In genomic region chr6:144094731-144095133, GRCh38 we compare ENCODE assay signal across 8 cellular contexts. TPM values are rescaled to one million over a fixed set of nuclear protein-coding genes. Genes with fewer than 3 reads are reported as not detected.
A peak's percentile ranks its signal among the peaks of the same experiment; 100 is the strongest.
DNase-seq lines count a peak whose midpoint lies in the region; ATAC-seq and TF ChIP-seq lines count a peak whose summit lies in the region.

No MANE protein-coding gene starts in this region.

- no peaks in the 10 kb centered on the region for H3K27me3 ChIP-seq in GM06990 (replicated peaks; ENCODE audit: control insufficient read depth, insufficient read depth, low read length)
- H3K27me3 ChIP-seq in adrenal gland: no peaks in the 10 kb centered on the region
- H3K27me3 ChIP-seq in liver (ENCODE audit: control insufficient read depth in 4 of 4, insufficient read depth in 4 of 4, low read length in 3 of 4): no peaks in the 10 kb centered on the region
- no peaks in the 10 kb centered on the region for H3K27me3 ChIP-seq in upper lobe of left lung

- DNase-seq in GM06990 (ENCODE audit: extremely low read depth, insufficient read length): no peak
- DNase-seq in adrenal gland: no peak
- peak in 1 of 2 donors; percentile 35 for DNase-seq in upper lobe of left lung
- DNase-seq in DMS114 treated with DMSO at 0.1 percent for 48 hours (lab: John Stamatoyannopoulos, UW; ENCODE audit: unreplicated experiment): no peak
- DNase-seq in stimulated activated CD4-positive, alpha-beta T cell treated with anti-CD3 and anti-CD28 coated beads, Interleukin-4, amount 100 ng/mL, for 24 hours: no peak

- TF ChIP-seq POLR2A in adrenal gland (IDR thresholded peaks at IDR 0.05): no peak
- TF ChIP-seq POLR2A in upper lobe of left lung (IDR thresholded peaks at IDR 0.05): no peak

- ATAC-seq in HG03108 (IDR thresholded peaks at IDR 0.05; ENCODE audit: unreplicated experiment): peak; percentile 0
- peak in 1 of 2 donors; percentile 54 for ATAC-seq in upper lobe of left lung (ENCODE audit: low FRiP score in 2 of 2)
- ATAC-seq in HG02798 (IDR thresholded peaks at IDR 0.05; ENCODE audit: poor library complexity, unreplicated experiment): no peak

- no peaks in the 10 kb centered on the region; the same call in 1 of the 2 replicates for H3K36me3 ChIP-seq in GM06990 (ENCODE audit: control insufficient read depth, insufficient read depth, low read length)
- H3K36me3 ChIP-seq in adrenal gland (replicated peaks in 1 of 2): no peaks in the 10 kb centered on the region
- no peaks in the 10 kb centered on the region for H3K36me3 ChIP-seq in liver (ENCODE audit: control insufficient read depth in 4 of 4, insufficient read depth in 3 of 4, low read depth in 1 of 4, low read length in 3 of 4)
- H3K36me3 ChIP-seq in upper lobe of left lung: no peaks in the 10 kb centered on the region

- peak overlapping the region; percentile 78 for H3K4me3 ChIP-seq in GM06990 (replicated peaks; ENCODE audit: low read depth, low read length)
- H3K4me3 ChIP-seq in adrenal gland: peak overlapping the region; percentile 47 to 98 (median 70)
- H3K4me3 ChIP-seq in liver (ENCODE audit: low read depth in 1 of 3, low read length in 3 of 3): peak overlapping the region; percentile 80 to 90 (median 81)
- H3K4me3 ChIP-seq in upper lobe of left lung: peak overlapping the region; percentile 68 to 99 (median 88)

- TF ChIP-seq CTCF in GM06990 (IDR thresholded peaks at IDR 0.05; ENCODE audit: insufficient read depth, low read length, poor library complexity, severe bottlenecking) (no peak), adrenal gland (IDR thresholded peaks at IDR 0.05) (no peak), liver (IDR thresholded peaks at IDR 0.05; ENCODE audit: low read depth, low read length, missing input control) (no peak), upper lobe of left lung (IDR thresholded peaks at IDR 0.05) (no peak)

- TF ChIP-seq EP300 in upper lobe of left lung (IDR thresholded peaks at IDR 0.05): no peak

- H3K9ac ChIP-seq in liver (ENCODE audit: low read depth in 1 of 2, low read length in 2 of 2): peak overlapping the region; percentile 49 to 65

- whole genome bisulfite sequencing in adrenal gland, 4 donors: 1 to 2% (median 1%) methylated on average over 13 to 19 of the region's 19 CpGs
- WGBS in liver: 1% methylated on average over 19 of the region's 19 CpGs
- WGBS in upper lobe of left lung, 2 donors: 1 to 2% methylated on average over 13 to 19 of the region's 19 CpGs

- H3K9me3 ChIP-seq in adrenal gland (replicated peaks in 1 of 3) (no peaks in the 10 kb centered on the region), liver (ENCODE audit: control insufficient read depth in 4 of 4, low read length in 3 of 4) (no peaks in the 10 kb centered on the region), upper lobe of left lung (no peaks in the 10 kb centered on the region)

- intact Hi-C loops in adrenal gland (cut with DNase I): loop anchor here in 1 of 2 donors (5.0 kb wide), 1 partner anchor 123 kb away; no protein-coding TSS in a partner anchor

- peak overlapping the region; percentile 16 to 97 (median 74) for H3K27ac ChIP-seq in adrenal gland
- peak overlapping the region; percentile 56 to 65 for H3K27ac ChIP-seq in liver (ENCODE audit: low read depth in 1 of 2, low read length in 2 of 2)
- peak overlapping the region; percentile 84 to 96 (median 90) for H3K27ac ChIP-seq in upper lobe of left lung

- TF ChIP-seq RAD21 in liver (IDR thresholded peaks at IDR 0.05): no peak

- peaks cover 6 to 21% of the 10 kb centered on the region in 2 donors for H3K4me1 ChIP-seq in adrenal gland (replicated peaks in 1 of 2)
- H3K4me1 ChIP-seq in liver (ENCODE audit: control insufficient read depth in 4 of 4, insufficient read depth in 4 of 4, low read length in 3 of 4): peaks cover 4 to 21% (median 13%) of the 10 kb centered on the region in 4 donors
- H3K4me1 ChIP-seq in upper lobe of left lung: peaks cover 16 to 27% (median 18%) of the 10 kb centered on the region in 4 donors

TF ChIP-seq in liver, 16 proteins besides CTCF, POLR2A, EP300 and RAD21:
- TF ChIP-seq HNF4G (IDR thresholded peaks at IDR 0.05): no peak
- TF ChIP-seq REST (IDR thresholded peaks at IDR 0.05): no peak
- TF ChIP-seq FOXA2 (IDR thresholded peaks at IDR 0.05): no peak
- no peak for TF ChIP-seq NR2F2 (IDR thresholded peaks at IDR 0.05)
- TF ChIP-seq RXRA (IDR thresholded peaks at IDR 0.05): no peak
- no peak for TF ChIP-seq SP1 (IDR thresholded peaks at IDR 0.05)
- TF ChIP-seq JUND (IDR thresholded peaks at IDR 0.05): no peak

RNA-seq across cellular contexts. Expression of gene SF3B5, which starts 0.6 kb away (rescaled TPM):
- total RNA-seq in adrenal gland (100 to 1,000 TPM; 109 to 323 (median 179) TPM), liver (10 to 100 TPM; 51.8 to 63.1 TPM), upper lobe of left lung (100 to 1,000 TPM in 3 of 6 donors, 10 to 100 TPM in 3; 47.1 to 157 (median 96.9) TPM)
- polyA plus RNA-seq in adrenal gland (100 to 1,000 TPM; 118 to 182 (median 140) TPM), liver (100 to 1,000 TPM; 131 to 178 TPM)

RNA-seq across cellular contexts. Expression of gene STX11, which starts 55.6 kb away (rescaled TPM):
- total RNA-seq in adrenal gland: 10 to 100 TPM in 5 of 8 donors, 1 to 10 TPM in 3; 4.0 to 22.2 (median 13.8) TPM
- polyA plus RNA-seq in adrenal gland: 1 to 10 TPM; 2.7 to 4.8 (median 4.6) TPM
- total RNA-seq in liver: 1 to 10 TPM; 4.5 to 4.9 TPM
- 1 to 10 TPM; 1.3 to 2.2 TPM for polyA plus RNA-seq in liver
- 100 to 1,000 TPM in 1 of 6 donors, 10 to 100 TPM in 5; 47.9 to 134 (median 75.5) TPM for total RNA-seq in upper lobe of left lung
